In genomic region chr5:120344181-120344580, GRCh38 we compare ENCODE assay signal across 32 cellular contexts.
"Had no signal": no experiment of that assay in that cellular context is flagged by ENCODE, and none has a peak within 500 bp of the region (broad histone marks: within the 10 kb centered on the region; RNA-seq: fewer than 3 reads in every experiment).

No MANE protein-coding gene starts in this region.

- H3K27ac Mint-ChIP-seq: natural killer cell; nephron; neural progenitor cell; progenitor cell of endocrine pancreas; stimulated activated memory B cell treated with anti-CD40 and anti-IgM and Interleukin-4, amounts not matched to agents 10 μg/mL and 1 μg/mL and 100 μg/mL, for 72 hours; stimulated activated naive CD8-positive, alpha-beta T cell treated with anti-CD3 and anti-CD28 coated beads, Interleukin-15, amount 100 ng/mL, for 72 hours; type B pancreatic cell had no signal

- H3K9me3 Mint-ChIP-seq: nephron; neural progenitor cell; stimulated activated memory B cell treated with anti-CD40 and anti-IgM and Interleukin-4, amounts not matched to agents 10 μg/mL and 1 μg/mL and 100 μg/mL, for 72 hours; type B pancreatic cell had no signal

- H3K36me3 ChIP-seq: neural progenitor cell, ovary, right lobe of liver, sigmoid colon, spleen, suprapubic skin, tibial artery, transverse colon, upper lobe of right lung, uterus had no signal

- H3K4me2 ChIP-seq: neural progenitor cell, smooth muscle cell had no signal

- H3K9me3 ChIP-seq: ovary, psoas muscle, right lobe of liver, sigmoid colon, spleen, suprapubic skin, testis, tibial artery, transverse colon, upper lobe of right lung, uterus had no signal

- H3K4me3 ChIP-seq: neural progenitor cell, ovary, psoas muscle, right lobe of liver, sigmoid colon, skin epidermis, smooth muscle cell, spleen, suprapubic skin, testis, tibial artery, transverse colon, upper lobe of right lung, uterus had no signal

- H3K27ac ChIP-seq: neural progenitor cell, ovary, parathyroid adenoma, psoas muscle, right lobe of liver, sigmoid colon, skin epidermis, spleen, suprapubic skin, testis, tibial artery, transverse colon, upper lobe of right lung, uterus had no signal

- H3K27me3 Mint-ChIP-seq: progenitor cell of endocrine pancreas; stimulated activated naive CD8-positive, alpha-beta T cell treated with anti-CD3 and anti-CD28 coated beads, Interleukin-15, amount 100 ng/mL, for 72 hours; type B pancreatic cell had no signal

- H3K4me1 ChIP-seq: neural progenitor cell, parathyroid adenoma, psoas muscle, right lobe of liver, sigmoid colon, spleen, suprapubic skin, testis, tibial artery, transverse colon, upper lobe of right lung, uterus had no signal

- DNase-seq: natural killer cell; occipital lobe; ovary; posterior cingulate gyrus; psoas muscle; right cardiac atrium; right lobe of liver; sigmoid colon; spleen; stimulated activated CD4-positive, alpha-beta T cell treated with anti-CD3 and anti-CD28 coated beads, Interleukin-12 subunit alpha, Interleukin-12 subunit beta, amount 100 ng/mL, for 4 hours; stimulated activated CD4-positive, alpha-beta T cell treated with anti-CD3 and anti-CD28 coated beads, Interleukin-1b, Interleukin-23, amount 100 ng/mL, for 48 hours; stimulated activated CD4-positive, alpha-beta T cell treated with anti-CD3 and anti-CD28 coated beads, Interleukin-4, amount 100 ng/mL, for 1 hour; stimulated activated CD4-positive, alpha-beta T cell treated with anti-CD3 and anti-CD28 coated beads, Interleukin-4, amount 100 ng/mL, for 4 hours; stimulated activated CD8-positive, alpha-beta memory T cell treated with anti-CD3 and anti-CD28 coated beads, Interleukin-4, amount 100 ng/mL, for 48 hours; stimulated activated naive CD4-positive, alpha-beta T cell; stimulated activated naive CD8-positive, alpha-beta T cell treated with anti-CD3 and anti-CD28 coated beads, Interleukin-15, amount 100 ng/mL, for 72 hours; stimulated activated naive CD8-positive, alpha-beta T cell treated with anti-CD3 and anti-CD28 coated beads, Interleukin-15, Interleukin-2, amounts not matched to agents 100 U/mL and 50 U/mL, for 24 hours; substantia nigra; testis; tibial artery; transverse colon; upper lobe of right lung; uterus had no signal

- H3K9ac ChIP-seq: neural progenitor cell, parathyroid adenoma had no signal

- ATAC-seq: natural killer cell; psoas muscle; right cardiac atrium; right lobe of liver; stimulated activated memory B cell treated with anti-CD40 and anti-IgM and Interleukin-4, amounts not matched to agents 10 μg/mL and 1 μg/mL and 100 μg/mL, for 72 hours; stimulated activated naive CD8-positive, alpha-beta T cell treated with anti-CD3 and anti-CD28 coated beads, Interleukin-15, amount 100 ng/mL, for 72 hours; stimulated activated naive CD8-positive, alpha-beta T cell treated with anti-CD3 and anti-CD28 coated beads, Interleukin-15, Interleukin-2, amounts not matched to agents 100 U/mL and 50 U/mL, for 24 hours; upper lobe of right lung had no signal

- H2AFZ ChIP-seq: neural progenitor cell, parathyroid adenoma had no signal

- H3K27me3 ChIP-seq: neural progenitor cell, ovary, right lobe of liver, sigmoid colon, spleen, suprapubic skin, testis, tibial artery, transverse colon, upper lobe of right lung, uterus had no signal

- H3K4me1 Mint-ChIP-seq: natural killer cell; nephron; neural progenitor cell; stimulated activated memory B cell treated with anti-CD40 and anti-IgM and Interleukin-4, amounts not matched to agents 10 μg/mL and 1 μg/mL and 100 μg/mL, for 72 hours; stimulated activated naive CD8-positive, alpha-beta T cell treated with anti-CD3 and anti-CD28 coated beads, Interleukin-15, amount 100 ng/mL, for 72 hours had no signal

- H3K4me3 Mint-ChIP-seq: natural killer cell; nephron; neural progenitor cell; stimulated activated memory B cell treated with anti-CD40 and anti-IgM and Interleukin-4, amounts not matched to agents 10 μg/mL and 1 μg/mL and 100 μg/mL, for 72 hours; stimulated activated naive CD8-positive, alpha-beta T cell treated with anti-CD3 and anti-CD28 coated beads, Interleukin-15, amount 100 ng/mL, for 72 hours; type B pancreatic cell had no signal

- H3K36me3 Mint-ChIP-seq: natural killer cell; neural progenitor cell; stimulated activated memory B cell treated with anti-CD40 and anti-IgM and Interleukin-4, amounts not matched to agents 10 μg/mL and 1 μg/mL and 100 μg/mL, for 72 hours; type B pancreatic cell had no signal

- H3K79me2 ChIP-seq: parathyroid adenoma had no signal
